Comparison of ENCODE assay signal across 15 cellular contexts in the genomic region with DNA sequence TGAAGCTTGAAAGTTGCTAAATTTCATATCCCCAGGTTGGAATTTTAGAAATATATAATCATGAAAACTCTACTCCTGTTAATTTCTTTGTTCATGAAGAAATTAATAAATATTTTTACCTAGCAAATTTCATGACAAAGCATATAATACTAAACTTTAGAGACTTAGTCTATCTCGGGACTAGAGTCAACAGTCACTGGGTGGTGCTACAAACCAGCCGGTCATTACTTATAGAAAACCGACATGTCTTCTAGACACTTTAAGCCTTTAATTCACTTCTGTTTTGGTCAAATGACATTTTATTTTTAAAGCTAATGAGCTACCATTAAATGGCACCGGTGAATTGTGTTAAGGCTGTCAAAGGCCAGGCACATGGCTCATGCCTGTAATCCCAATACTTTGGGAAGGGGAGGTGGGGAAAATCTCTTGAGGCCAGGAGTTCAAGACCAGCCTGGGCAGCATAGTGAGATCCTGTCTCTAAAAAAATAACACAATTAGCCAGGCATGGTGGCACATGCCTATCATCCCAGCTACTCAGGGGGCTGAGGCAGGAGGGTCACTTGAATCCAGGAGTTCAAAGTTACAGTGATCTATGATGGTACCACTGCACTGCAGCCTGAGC.
"Had no signal": no experiment of that assay in that cellular context is flagged by ENCODE, and none has a peak within 500 bp of the region (broad histone marks: within the 10 kb centered on the region; RNA-seq: fewer than 3 reads in every experiment).

No MANE protein-coding gene starts in this region.

- ATAC-seq: activated CD4-positive, alpha-beta T cell treated with anti-CD3 and anti-CD28 coated beads for 36 hours; esophagus mucosa; gastroesophageal sphincter; right cardiac atrium; stimulated activated naive CD8-positive, alpha-beta T cell treated with anti-CD3 and anti-CD28 coated beads, Interleukin-15, Interleukin-2, amounts not matched to agents 100 U/mL and 50 U/mL, for 24 hours had no signal

- H3K4me3 ChIP-seq: gastroesophageal sphincter, left ventricle myocardium inferior had no signal

- H3K4me1 ChIP-seq: gastroesophageal sphincter had no signal

- H3K9me3 ChIP-seq: gastroesophageal sphincter had no signal

- DNase-seq: activated CD4-positive, alpha-beta T cell treated with anti-CD3 and anti-CD28 coated beads for 36 hours; activated CD4-positive, alpha-beta T cell treated with anti-CD3 and anti-CD28 coated beads, Interleukin-2, amount 50 U/mL, for 48 hours; activated gamma-delta T cell; cerebellar nuclear complex; effector CD4-positive, alpha-beta T cell; immature natural killer cell; kidney glomerular epithelial cell; left ventricle myocardium inferior; mammary epithelial cell; right cardiac atrium; stimulated activated naive CD8-positive, alpha-beta T cell treated with anti-CD3 and anti-CD28 coated beads, Interleukin-15, Interleukin-2, amounts not matched to agents 100 U/mL and 50 U/mL, for 24 hours; trophoblast cell had no signal

- H3K27ac ChIP-seq: gastroesophageal sphincter, left ventricle myocardium inferior had no signal

- H3K27me3 ChIP-seq: gastroesophageal sphincter had no signal

- FAIRE-seq: bronchial epithelial cell had no signal

- H3K36me3 ChIP-seq: gastroesophageal sphincter, left ventricle myocardium inferior had no signal
